In genomic region chr4:119402322-119403308, GRCh38 we compare ENCODE assay signal across 8 cellular contexts.
DNase-seq lines count a peak whose midpoint lies in the region; ATAC-seq lines count a peak whose summit lies in the region.
"Not testable (repeated sequence)": the region's sequence is repeated elsewhere in the genome, so short reads cannot be mapped to it uniquely, and the experiment has no call there.

No MANE protein-coding gene starts in this region.

- POLR2A ChIA-PET in naive thymus-derived CD4-positive, alpha-beta T cell (lab: Charles Lee), result not testable (repeated sequence)

- H3K4me3 Mint-ChIP-seq in naive thymus-derived CD4-positive, alpha-beta T cell, result not testable (repeated sequence)

- not testable (repeated sequence) for H3K36me3 Mint-ChIP-seq in naive thymus-derived CD4-positive, alpha-beta T cell

- not testable (repeated sequence) for H3K27me3 ChIP-seq in naive thymus-derived CD4-positive, alpha-beta T cell (ENCODE audit: control insufficient read depth in 2 of 2, insufficient read depth in 2 of 2, low read length in 2 of 2)

- not testable (repeated sequence) for H3K9me3 Mint-ChIP-seq in naive thymus-derived CD4-positive, alpha-beta T cell

- H3K9me3 ChIP-seq in naive thymus-derived CD4-positive, alpha-beta T cell (ENCODE audit: control insufficient read depth in 2 of 3, low read length in 3 of 3), result not testable (repeated sequence)

- peak; percentile 14 for DNase-seq in NOMO-1 treated with dmso at 0.1 percent for 144 hours (lab: John Stamatoyannopoulos, UW; ENCODE audit: unreplicated experiment)
- not testable (repeated sequence) for DNase-seq in naive thymus-derived CD4-positive, alpha-beta T cell

- not testable (repeated sequence) for H3K27me3 Mint-ChIP-seq in naive thymus-derived CD4-positive, alpha-beta T cell

- not testable (repeated sequence) for H3K36me3 ChIP-seq in naive thymus-derived CD4-positive, alpha-beta T cell (ENCODE audit: control insufficient read depth in 2 of 3, insufficient read depth in 3 of 3, low read length in 3 of 3)

- H3K27ac ChIP-seq in naive thymus-derived CD4-positive, alpha-beta T cell (ENCODE audit: low read depth, low read length), result not testable (repeated sequence)

- H3K27ac Mint-ChIP-seq in naive thymus-derived CD4-positive, alpha-beta T cell, result peak overlapping the region in 6 of 9 donors; percentile 2 to 33 (median 22)

- not testable (repeated sequence) for H3K4me1 ChIP-seq in naive thymus-derived CD4-positive, alpha-beta T cell (ENCODE audit: control insufficient read depth in 2 of 2, insufficient read depth in 2 of 2, low read length in 2 of 2)

- H3K4me1 Mint-ChIP-seq in naive thymus-derived CD4-positive, alpha-beta T cell, result peaks cover 0 to 15% (median 8%) of the 10 kb centered on the region in 7 donors

- intact Hi-C loops in naive thymus-derived CD4-positive, alpha-beta T cell (cut with micrococcal nuclease), result not testable (repeated sequence)

- ATAC-seq in GM18499 (IDR thresholded peaks at IDR 0.05; ENCODE audit: insufficient read depth, unreplicated experiment), result peak; percentile 68
- ATAC-seq in GM19324 (IDR thresholded peaks at IDR 0.05; ENCODE audit: low FRiP score, unreplicated experiment), result peak; percentile 72
- peak; percentile 84 for ATAC-seq in GM21447 (IDR thresholded peaks at IDR 0.05; ENCODE audit: unreplicated experiment)
- peak; percentile 70 for ATAC-seq in HG02610 (IDR thresholded peaks at IDR 0.05; ENCODE audit: unreplicated experiment)
- ATAC-seq in HG03064 (IDR thresholded peaks at IDR 0.05; ENCODE audit: low read depth, unreplicated experiment), result peak; percentile 91
- ATAC-seq in HG03439 (IDR thresholded peaks at IDR 0.05; ENCODE audit: unreplicated experiment), result peak; percentile 67
- not testable (repeated sequence) for ATAC-seq in naive thymus-derived CD4-positive, alpha-beta T cell

- CTCF ChIA-PET in naive thymus-derived CD4-positive, alpha-beta T cell (lab: Charles Lee), result not testable (repeated sequence)

- H3K4me3 ChIP-seq in naive thymus-derived CD4-positive, alpha-beta T cell (ENCODE audit: low read length), result not testable (repeated sequence)
